11 cellular contexts compared by ENCODE assay signal in genomic region chr1:56967900-56968832, GRCh38. TPM values are rescaled to one million over a fixed set of nuclear protein-coding genes. Genes with fewer than 3 reads are reported as not detected.
DNase-seq lines count a peak whose midpoint lies in the region; ATAC-seq and TF ChIP-seq lines count a peak whose summit lies in the region.
"Had no signal": no experiment of that assay in that cellular context is flagged by ENCODE, and none has a peak within 500 bp of the region (broad histone marks: within the 10 kb centered on the region; RNA-seq: fewer than 3 reads in every experiment).

No MANE protein-coding gene starts in this region.

- H3K27ac Mint-ChIP-seq in endothelial cell (ENCODE audit: unreplicated experiment) (no peak overlapping the region), osteocyte (ENCODE audit: unreplicated experiment) (no peak overlapping the region)
- H3K27ac Mint-ChIP-seq: B cell had no signal

- no peaks in the 10 kb centered on the region for H3K27me3 ChIP-seq in Loucy (ENCODE audit: insufficient read depth, low read length, poor library complexity, severe bottlenecking)

- H3K4me1 Mint-ChIP-seq in endothelial cell (ENCODE audit: unreplicated experiment) (no peaks in the 10 kb centered on the region), osteocyte (ENCODE audit: unreplicated experiment) (no peaks in the 10 kb centered on the region)
- H3K4me1 Mint-ChIP-seq: B cell had no signal

- no peak overlapping the region for H2AFZ ChIP-seq in Loucy (ENCODE audit: low read length)

- no peaks in the 10 kb centered on the region for H4K20me1 ChIP-seq in Loucy (ENCODE audit: insufficient read depth, low read length, poor library complexity, severe bottlenecking)

- H3K4me1 ChIP-seq in Loucy (ENCODE audit: insufficient read depth, low read length, poor library complexity, severe bottlenecking): no peaks in the 10 kb centered on the region

- TF ChIP-seq CTCF in Loucy (conservative IDR thresholded peaks at IDR 0.05; ENCODE audit: low read length) (peak; percentile 45), endothelial cell (IDR thresholded peaks at IDR 0.05; ENCODE audit: unreplicated experiment) (peak; percentile 90), osteocyte (IDR thresholded peaks at IDR 0.05) (peak; percentile 33)

- H3K4me3 ChIP-seq in Loucy (ENCODE audit: low read length, poor library complexity, severe bottlenecking): no peak overlapping the region
- H3K4me3 ChIP-seq: lung had no signal

- no peaks in the 10 kb centered on the region for H3K9me2 ChIP-seq in Loucy (replicated peaks; ENCODE audit: low read depth, low read length)

- no peaks in the 10 kb centered on the region for H3K9me3 Mint-ChIP-seq in endothelial cell (ENCODE audit: unreplicated experiment)
- H3K9me3 Mint-ChIP-seq in osteocyte (ENCODE audit: unreplicated experiment): no peaks in the 10 kb centered on the region

- ATAC-seq in HG03175 (IDR thresholded peaks at IDR 0.05; ENCODE audit: unreplicated experiment) (no peak), GM21423 (IDR thresholded peaks at IDR 0.05; ENCODE audit: unreplicated experiment) (no peak)

- no peaks in the 10 kb centered on the region for H3F3A ChIP-seq in Loucy (ENCODE audit: low read depth)

- H3K36me3 ChIP-seq in Loucy (ENCODE audit: insufficient read depth, low read length): no peaks in the 10 kb centered on the region

- no peaks in the 10 kb centered on the region for H3K36me3 Mint-ChIP-seq in endothelial cell (ENCODE audit: low read depth, unreplicated experiment)
- H3K36me3 Mint-ChIP-seq in osteocyte (ENCODE audit: unreplicated experiment): no peaks in the 10 kb centered on the region

- H3K27me3 Mint-ChIP-seq in endothelial cell (ENCODE audit: unreplicated experiment) (peaks cover 4% of the 10 kb centered on the region), osteocyte (ENCODE audit: unreplicated experiment) (no peaks in the 10 kb centered on the region)

- H3K4me3 Mint-ChIP-seq in endothelial cell (ENCODE audit: unreplicated experiment) (no peak overlapping the region), osteocyte (ENCODE audit: unreplicated experiment) (no peak overlapping the region)
- H3K4me3 Mint-ChIP-seq: B cell had no signal

- no peaks in the 10 kb centered on the region for H3K79me2 ChIP-seq in Loucy (ENCODE audit: insufficient read depth, low read length)

- no peaks in the 10 kb centered on the region for H3K9me3 ChIP-seq in Loucy (ENCODE audit: insufficient read depth, low read depth, low read length)

- peak; percentile 5 to 39 for DNase-seq in NCI-H526 (lab: John Stamatoyannopoulos, UW)
- DNase-seq in NCI-H526 treated with DMSO at 0.1 percent for 48 hours (lab: John Stamatoyannopoulos, UW): no peak
- DNase-seq in endothelial cell (ENCODE audit: low spot score): peak; percentile 73
- DNase-seq in osteocyte (ENCODE audit: extremely low spot score, unreplicated experiment): no peak
- DNase-seq in NK-92 treated with Interleukin-12 subunit alpha and Interleukin-12 subunit beta, amount 100 ng/mL, for 24 hours (lab: John Stamatoyannopoulos, UW): no peak
- DNase-seq: activated naive CD4-positive, alpha-beta T cell treated with anti-CD3 and anti-CD28 coated beads, Interleukin-2, amount 50 U/mL, for 16 hours had no signal

- no peak overlapping the region for H3K9ac ChIP-seq in Loucy (ENCODE audit: low read depth, low read length, poor library complexity, severe bottlenecking)

- no peak overlapping the region for H3K4me2 ChIP-seq in Loucy (ENCODE audit: low read depth, low read length, poor library complexity, severe bottlenecking)

RNA-seq across cellular contexts. Expression of gene C8B, which starts 2.4 kb away (rescaled TPM):
- not detected for total RNA-seq in endothelial cell (ENCODE audit: unreplicated experiment)
- total RNA-seq in osteocyte: not detected in 2 replicates
- total RNA-seq: B cell had no signal

Comparison
In these comparisons a context has a peak if more than half of its experiments do, and no peak if none do; other contexts are left out.
1. DNase-seq: peak in NCI-H526 (2 of 2) and endothelial cell (single experiment); none in NCI-H526 treated with DMSO at 0.1 percent for 48 hours (single experiment), osteocyte (single experiment) and NK-92 treated with Interleukin-12 subunit alpha and Interleukin-12 subunit beta, amount 100 ng/mL, for 24 hours (single experiment).
2. CTCF ChIP-seq: peak in every context shown above with its lines; median percentile 90 in endothelial cell; 45 in Loucy; 33 in osteocyte.